7 cellular contexts compared by ENCODE assay signal in the genomic region with DNA sequence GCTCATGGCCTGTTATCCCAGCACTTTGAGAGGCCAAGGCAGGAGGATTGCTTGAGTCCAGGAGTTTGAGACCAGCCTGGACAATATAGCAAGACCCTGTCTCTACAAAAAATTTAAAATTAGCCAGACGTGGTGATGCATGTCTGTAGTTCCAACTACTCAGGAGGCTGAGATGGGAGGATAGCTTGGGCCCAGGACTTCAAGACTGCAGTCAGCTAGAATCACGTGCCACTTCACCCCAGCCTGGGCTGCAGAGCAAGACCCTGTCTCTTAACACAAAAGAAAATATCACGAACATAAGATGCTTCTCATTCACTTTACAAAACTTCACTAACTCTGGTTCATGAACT. TPM values are rescaled to one million over a fixed set of nuclear protein-coding genes. Genes with fewer than 3 reads are reported as not detected.
A peak's percentile ranks its signal among the peaks of the same experiment; 100 is the strongest.
DNase-seq lines count a peak whose midpoint lies in the region; ATAC-seq, FAIRE-seq and TF ChIP-seq lines count a peak whose summit lies in the region.
"Not testable (repeated sequence)": the region's sequence is repeated elsewhere in the genome, so short reads cannot be mapped to it uniquely, and the experiment has no call there.

No MANE protein-coding gene starts in this region.

- CTCF ChIA-PET in K562 (lab: Yijun Ruan, JAX; ENCODE audit: low intra/inter-chr PET ratio), result not testable (repeated sequence)

- not testable (repeated sequence) for H3K27me3 ChIP-seq in K562 (ENCODE audit: control insufficient read depth in 2 of 2, insufficient read depth in 2 of 2, low read length in 2 of 2); heart right ventricle

- not testable (repeated sequence) for TF ChIP-seq POLR2A in K562 (conservative IDR thresholded peaks at IDR 0.05)

- peaks cover 17% of the 10 kb centered on the region for H3K36me3 ChIP-seq in K562 (ENCODE audit: control insufficient read depth, insufficient read depth, low read length)
- H3K36me3 ChIP-seq in heart right ventricle, result peaks cover 0 to 14% (median 5%) of the 10 kb centered on the region in 9 donors

- peaks cover 15% of the 10 kb centered on the region for H3K27me3 Mint-ChIP-seq in HFFc6 (ENCODE audit: insufficient read depth)
- not testable (repeated sequence) for H3K27me3 Mint-ChIP-seq in T-helper 1 cell treated with Interleukin-12 subunit alpha and Interleukin-12 subunit beta and Interleukin-4 antibody, amounts not matched to agents 30 μg/mL and 1 μg/mL, for 36 hours (ENCODE audit: low read depth); activated T-cell treated with anti-CD3 and anti-CD28 coated beads, Interleukin-2, amount 50 U/mL, for 4 hours (ENCODE audit: low read depth); natural killer cell (ENCODE audit: low read depth in 2 of 2); stimulated activated naive CD8-positive, alpha-beta T cell treated with anti-CD3 and anti-CD28 coated beads, Interleukin-15, Interleukin-2, amounts not matched to agents 100 ng/mL and 50 ng/mL, for 24 hours

- H4K20me1 ChIP-seq in K562 (replicated peaks; ENCODE audit: control insufficient read depth, insufficient read depth, low read length), result peaks cover 13% of the 10 kb centered on the region; the same call in 1 of the 2 replicates

- 51% methylated on average over 3 of the region's 3 CpGs for WGBS in K562 (ENCODE audit: insufficient coverage, low coverage, missing lambda C conversion rate)
- 95 to 99% methylated on average over 3 of the region's 3 CpGs for WGBS in heart right ventricle, 2 donors

- not testable (repeated sequence) for H3K9me1 ChIP-seq in K562 (ENCODE audit: control insufficient read depth, insufficient read depth, low read length)

- H3K4me1 ChIP-seq in K562 (replicated peaks in 1 of 2; ENCODE audit: control insufficient read depth in 2 of 2, insufficient read depth in 2 of 2, low read length in 2 of 2) (peaks cover 4 to 16% of the 10 kb centered on the region in 2 experiments; a peak in 3 of 5 replicates), heart right ventricle (peaks cover under 1 to 36% (median 24%) of the 10 kb centered on the region in 9 donors)

- H3K36me3 Mint-ChIP-seq in HFFc6 (ENCODE audit: low read depth), result peaks cover 27% of the 10 kb centered on the region
- H3K36me3 Mint-ChIP-seq in T-helper 1 cell treated with Interleukin-12 subunit alpha and Interleukin-12 subunit beta and Interleukin-4 antibody, amounts not matched to agents 30 μg/mL and 1 μg/mL, for 36 hours (ENCODE audit: low read depth), result peaks cover 22% of the 10 kb centered on the region
- H3K36me3 Mint-ChIP-seq in activated T-cell treated with anti-CD3 and anti-CD28 coated beads, Interleukin-2, amount 50 U/mL, for 4 hours (ENCODE audit: insufficient read depth), result peaks cover 15% of the 10 kb centered on the region
- peaks cover 17% of the 10 kb centered on the region for H3K36me3 Mint-ChIP-seq in natural killer cell
- peaks cover 22% of the 10 kb centered on the region for H3K36me3 Mint-ChIP-seq in stimulated activated naive CD8-positive, alpha-beta T cell treated with anti-CD3 and anti-CD28 coated beads, Interleukin-15, Interleukin-2, amounts not matched to agents 100 ng/mL and 50 ng/mL, for 24 hours (ENCODE audit: low read depth)

- not testable (repeated sequence) for BruUV-seq in K562 (replicated peaks; lab: Mats Ljungman, UMichigan)

- not testable (repeated sequence) for DNase-seq in HFFc6; activated T-cell treated with anti-CD3 and anti-CD28 coated beads, Interleukin-2, amount 50 U/mL, for 4 hours; heart right ventricle; natural killer cell
- peak in 1 of 4 experiments; percentile 20 for DNase-seq in K562 (ENCODE audit: extremely low read depth in 1 of 4, low spot score in 3 of 4)

- in situ Hi-C loops in K562 (cut with MboI), result not testable (repeated sequence)

- not testable (repeated sequence) for ATAC-seq in activated T-cell treated with anti-CD3 and anti-CD28 coated beads, Interleukin-2, amount 50 U/mL, for 4 hours; K562; heart right ventricle; natural killer cell

- not testable (repeated sequence) for FAIRE-seq in K562 (lab: Jason Lieb, UNC)

- H3K4me3 ChIP-seq in K562, result not testable (repeated sequence)
- peak overlapping the region in 2 of 10 donors; percentile 83 to 89 for H3K4me3 ChIP-seq in heart right ventricle

- not testable (repeated sequence) for H3K9me3 ChIP-seq in K562 (replicated peaks; ENCODE audit: control insufficient read depth, insufficient read depth, low read depth, low read length); heart right ventricle

- TF ChIP-seq RAD21 in K562 (CRISPR knock-in tag; conservative IDR thresholded peaks at IDR 0.05 in 1 of 2, IDR thresholded peaks at IDR 0.05 in 1 of 2), result not testable (repeated sequence)

- intact Hi-C loops in K562 (cut with micrococcal nuclease), result loop anchor here (5.0 kb wide), 1 partner anchor 158 kb away; no protein-coding TSS in a partner anchor
- intact Hi-C loops in heart right ventricle (cut with DNase I), result loop anchor here in 3 of 10 donors (5.0 kb wide), 3 partner anchors 33 to 138 kb away; no protein-coding TSS in a partner anchor
- intact Hi-C loops in natural killer cell (cut with micrococcal nuclease), result loop anchor here (5.0 kb wide), 4 partner anchors 37 to 208 kb away; partner anchors contain the start of genes ERGIC3 and SCAND1

- TF ChIP-seq CTCF in HFFc6 (IDR thresholded peaks at IDR 0.05); K562 (IDR thresholded peaks at IDR 0.05 in 2 of 3, conservative IDR thresholded peaks at IDR 0.05 in 1 of 3; ENCODE audit: insufficient read depth in 2 of 3, low read depth in 1 of 3, low read length in 3 of 3); heart right ventricle (IDR thresholded peaks at IDR 0.05); natural killer cell (IDR thresholded peaks at IDR 0.05): not testable (repeated sequence)

- H3K4me2 ChIP-seq in K562 (ENCODE audit: insufficient read depth, low read length), result peak overlapping the region; percentile 91; the same call in 1 of the 2 replicates

- H2AFZ ChIP-seq in K562 (ENCODE audit: low read depth, low read length), result peak overlapping the region; percentile 95

- POLR2A ChIA-PET in K562 (lab: Yijun Ruan, JAX), result interaction anchor here (0.7 to 6.4 kb wide), 21 partner anchors 10 to 290 kb away, joined by 3 to 55 read pairs (median 5); partner anchors contain the start of genes PHF20 and SCAND1

- TF ChIP-seq EP300 in K562 (IDR thresholded peaks at IDR 0.05; ENCODE audit: low read length), result not testable (repeated sequence)

- peak overlapping the region; percentile 99; the same call in 1 of the 2 replicates for H3K27ac Mint-ChIP-seq in HFFc6
- H3K27ac Mint-ChIP-seq in T-helper 1 cell treated with Interleukin-12 subunit alpha and Interleukin-12 subunit beta and Interleukin-4 antibody, amounts not matched to agents 30 μg/mL and 1 μg/mL, for 36 hours, result peak overlapping the region; percentile 100
- H3K27ac Mint-ChIP-seq in natural killer cell, result peak overlapping the region; percentile 98 to 99
- peak overlapping the region; percentile 99 for H3K27ac Mint-ChIP-seq in stimulated activated naive CD8-positive, alpha-beta T cell treated with anti-CD3 and anti-CD28 coated beads, Interleukin-15, Interleukin-2, amounts not matched to agents 100 ng/mL and 50 ng/mL, for 24 hours

- H3K79me2 ChIP-seq in K562 (ENCODE audit: control insufficient read depth, insufficient read depth, low read length), result peaks cover 43% of the 10 kb centered on the region

- peaks cover 37% of the 10 kb centered on the region for H3K4me1 Mint-ChIP-seq in HFFc6 (ENCODE audit: low read depth)
- peaks cover 21% of the 10 kb centered on the region for H3K4me1 Mint-ChIP-seq in T-helper 1 cell treated with Interleukin-12 subunit alpha and Interleukin-12 subunit beta and Interleukin-4 antibody, amounts not matched to agents 30 μg/mL and 1 μg/mL, for 36 hours (ENCODE audit: low read depth)
- H3K4me1 Mint-ChIP-seq in activated T-cell treated with anti-CD3 and anti-CD28 coated beads, Interleukin-2, amount 50 U/mL, for 4 hours (ENCODE audit: low read depth), result peaks cover 24% of the 10 kb centered on the region
- peaks cover 42 to 46% of the 10 kb centered on the region in 2 donors for H3K4me1 Mint-ChIP-seq in natural killer cell
- H3K4me1 Mint-ChIP-seq in stimulated activated naive CD8-positive, alpha-beta T cell treated with anti-CD3 and anti-CD28 coated beads, Interleukin-15, Interleukin-2, amounts not matched to agents 100 ng/mL and 50 ng/mL, for 24 hours (ENCODE audit: low read depth), result peaks cover 35% of the 10 kb centered on the region

- H3K9me3 Mint-ChIP-seq in HFFc6; T-helper 1 cell treated with Interleukin-12 subunit alpha and Interleukin-12 subunit beta and Interleukin-4 antibody, amounts not matched to agents 30 μg/mL and 1 μg/mL, for 36 hours; activated T-cell treated with anti-CD3 and anti-CD28 coated beads, Interleukin-2, amount 50 U/mL, for 4 hours; natural killer cell; stimulated activated naive CD8-positive, alpha-beta T cell treated with anti-CD3 and anti-CD28 coated beads, Interleukin-15, Interleukin-2, amounts not matched to agents 100 ng/mL and 50 ng/mL, for 24 hours: not testable (repeated sequence)

- H3K4me3 Mint-ChIP-seq in HFFc6, result not testable (repeated sequence)
- peak overlapping the region; percentile 98 for H3K4me3 Mint-ChIP-seq in T-helper 1 cell treated with Interleukin-12 subunit alpha and Interleukin-12 subunit beta and Interleukin-4 antibody, amounts not matched to agents 30 μg/mL and 1 μg/mL, for 36 hours
- peak overlapping the region; percentile 94 for H3K4me3 Mint-ChIP-seq in activated T-cell treated with anti-CD3 and anti-CD28 coated beads, Interleukin-2, amount 50 U/mL, for 4 hours
- peak overlapping the region; percentile 42 for H3K4me3 Mint-ChIP-seq in natural killer cell
- H3K4me3 Mint-ChIP-seq in stimulated activated naive CD8-positive, alpha-beta T cell treated with anti-CD3 and anti-CD28 coated beads, Interleukin-15, Interleukin-2, amounts not matched to agents 100 ng/mL and 50 ng/mL, for 24 hours, result peak overlapping the region; percentile 98

- H3K9ac ChIP-seq in K562 (ENCODE audit: insufficient read depth in 1 of 2, low read depth in 2 of 2, low read length in 2 of 2), result peak overlapping the region in 1 of 2 experiments; percentile 99; a peak in 2 of 4 replicates

- H3K27ac ChIP-seq in K562 (ENCODE audit: extremely low read depth, low read depth, low read length) (peak overlapping the region; percentile 99; the same call in 2 of the 3 replicates), heart right ventricle (peak overlapping the region in 7 of 10 donors; percentile 97 to 100 (median 99))

RNA-seq across cellular contexts. Expression of gene RBM39, which starts 2.4 kb away (rescaled TPM):
- total RNA-seq in HFFc6 (2021; fragmentation: NEBNext Ultra II Directional; extraction: Animal tissue kit (Norgen Biotek cat#: 25700)), result 100 to 1,000 TPM; 162 to 198 (median 185) TPM
- 100 to 1,000 TPM; 336 to 375 (median 337) TPM for total RNA-seq in activated T-cell treated with anti-CD3 and anti-CD28 coated beads, Interleukin-2, amount 50 U/mL, for 4 hours
- 377 and 1,084 TPM in 2 replicates for total RNA-seq in K562 (2011; cell fraction: chromatin; rRNA removed; ENCODE audit: low replicate concordance)
- total RNA-seq in K562 (2011; cell fraction: nucleolus; rRNA removed), result 154 and 218 TPM in 2 replicates
- total RNA-seq in K562 (2011; cell fraction: nucleoplasm; rRNA removed), result 345 and 673 TPM in 2 replicates
- total RNA-seq in K562 (2014; rRNA removed) (241 and 314 TPM in 2 replicates), K562 (2014; rRNA removed; fragmentation: Illumina TruSeq; extraction: Trizol) (305 and 330 TPM in 2 replicates), K562 (2015; rRNA removed; fragmentation: Illumina TruSeq; extraction: Trizol) (297 and 319 TPM in 2 replicates), K562 (2021) (241 and 250 TPM in 2 replicates), heart right ventricle (100 to 1,000 TPM; 110 to 170 (median 124) TPM), natural killer cell (1,000 to 10,000 TPM; 1,431 to 1,555 (median 1,445) TPM)
- polyA plus RNA-seq in K562 (2011; rRNA removed) (187 and 191 TPM in 2 replicates), K562 (2014; fragmentation: Illumina TruSeq; extraction: Trizol) (213 and 218 TPM in 2 replicates), K562 (2014; fragmentation: Nextera tagmentation; extraction: Ambion mirVana) (100 to 1,000 TPM; 143 to 198 TPM), K562 (2014; rRNA removed) (212 and 228 TPM in 2 replicates), heart right ventricle (100 to 1,000 TPM in 1 of 2 donors, 10 to 100 TPM in 1; 98.8 to 412 TPM)
- 33.0 and 80.4 TPM in 2 replicates for polyA plus RNA-seq in K562 (2011; cell fraction: cytosol; rRNA removed)
- polyA plus RNA-seq in K562 (2011; cell fraction: nucleus; rRNA removed), result 662 and 820 TPM in 2 replicates
- polyA plus RNA-seq in K562 (2012), result 185 and 194 TPM in 2 replicates
- polyA minus RNA-seq in K562 (2011; rRNA and poly(A)+ RNA removed), result 178 and 203 TPM in 2 replicates
- polyA minus RNA-seq in K562 (2011; cell fraction: cytosol; rRNA and poly(A)+ RNA removed), result 67.8 and 77.2 TPM in 2 replicates
- polyA minus RNA-seq in K562 (2011; cell fraction: nucleus; rRNA and poly(A)+ RNA removed), result 241 and 336 TPM in 2 replicates

RNA-seq across cellular contexts. Expression of gene PHF20, which starts 27.3 kb away (rescaled TPM):
- total RNA-seq in HFFc6 (2021; fragmentation: NEBNext Ultra II Directional; extraction: Animal tissue kit (Norgen Biotek cat#: 25700)), result 10 to 100 TPM; 31.5 to 40.9 (median 36.2) TPM
- total RNA-seq in activated T-cell treated with anti-CD3 and anti-CD28 coated beads, Interleukin-2, amount 50 U/mL, for 4 hours, result 10 to 100 TPM; 47.7 to 59.4 (median 48.8) TPM
- 82.3 and 150 TPM in 2 replicates for total RNA-seq in K562 (2011; cell fraction: chromatin; rRNA removed; ENCODE audit: low replicate concordance)
- 62.7 and 66.5 TPM in 2 replicates for total RNA-seq in K562 (2011; cell fraction: nucleolus; rRNA removed)
- 101 and 125 TPM in 2 replicates for total RNA-seq in K562 (2011; cell fraction: nucleoplasm; rRNA removed)
- total RNA-seq in K562 (2014; rRNA removed) (54.2 and 60.3 TPM in 2 replicates), K562 (2014; rRNA removed; fragmentation: Illumina TruSeq; extraction: Trizol) (77.2 and 85.9 TPM in 2 replicates), K562 (2015; rRNA removed; fragmentation: Illumina TruSeq; extraction: Trizol) (63.2 and 66.1 TPM in 2 replicates), K562 (2021) (49.9 and 55.1 TPM in 2 replicates), heart right ventricle (10 to 100 TPM; 31.9 to 44.7 (median 37.8) TPM), natural killer cell (100 to 1,000 TPM; 151 to 165 (median 161) TPM)
- polyA plus RNA-seq in K562 (2011; rRNA removed) (35.7 and 49.9 TPM in 2 replicates), K562 (2014; fragmentation: Illumina TruSeq; extraction: Trizol) (70.7 and 75.0 TPM in 2 replicates), K562 (2014; fragmentation: Nextera tagmentation; extraction: Ambion mirVana) (100 to 1,000 TPM; 178 to 196 TPM), K562 (2014; rRNA removed) (83.3 and 86.9 TPM in 2 replicates), heart right ventricle (10 to 100 TPM; 23.4 to 34.1 TPM)
- polyA plus RNA-seq in K562 (2011; cell fraction: cytosol; rRNA removed), result 31.1 and 34.8 TPM in 2 replicates
- polyA plus RNA-seq in K562 (2011; cell fraction: nucleus; rRNA removed), result 30.2 and 32.2 TPM in 2 replicates
- polyA plus RNA-seq in K562 (2012), result 43.2 and 96.3 TPM in 2 replicates
- polyA minus RNA-seq in K562 (2011; rRNA and poly(A)+ RNA removed), result 59.5 and 68.3 TPM in 2 replicates
- polyA minus RNA-seq in K562 (2011; cell fraction: cytosol; rRNA and poly(A)+ RNA removed), result 24.5 and 25.3 TPM in 2 replicates
- 17.8 and 39.2 TPM in 2 replicates for polyA minus RNA-seq in K562 (2011; cell fraction: nucleus; rRNA and poly(A)+ RNA removed)

RNA-seq across cellular contexts. Expression of gene ROMO1, which starts 45.3 kb away (rescaled TPM):
- 100 to 1,000 TPM; 158 to 236 (median 195) TPM for total RNA-seq in HFFc6 (2021; fragmentation: NEBNext Ultra II Directional; extraction: Animal tissue kit (Norgen Biotek cat#: 25700))
- total RNA-seq in activated T-cell treated with anti-CD3 and anti-CD28 coated beads, Interleukin-2, amount 50 U/mL, for 4 hours, result 100 to 1,000 TPM; 160 to 171 (median 171) TPM
- total RNA-seq in K562 (2011; cell fraction: chromatin; rRNA removed; ENCODE audit: low replicate concordance), result 8.1 and 30.8 TPM in 2 replicates
- total RNA-seq in K562 (2011; cell fraction: nucleolus; rRNA removed), result 77.2 and 84.6 TPM in 2 replicates
- total RNA-seq in K562 (2011; cell fraction: nucleoplasm; rRNA removed), result 53.4 and 57.0 TPM in 2 replicates
- total RNA-seq in K562 (2014; rRNA removed) (422 and 571 TPM in 2 replicates), K562 (2014; rRNA removed; fragmentation: Illumina TruSeq; extraction: Trizol) (46.5 and 50.1 TPM in 2 replicates), K562 (2015; rRNA removed; fragmentation: Illumina TruSeq; extraction: Trizol) (137 and 139 TPM in 2 replicates), K562 (2021) (217 and 226 TPM in 2 replicates), heart right ventricle (100 to 1,000 TPM; 128 to 193 (median 156) TPM), natural killer cell (10 to 100 TPM; 38.3 to 49.7 (median 40.5) TPM)
- polyA plus RNA-seq in K562 (2011; rRNA removed) (179 and 193 TPM in 2 replicates), K562 (2014; fragmentation: Illumina TruSeq; extraction: Trizol) (31.8 and 117 TPM in 2 replicates), K562 (2014; fragmentation: Nextera tagmentation; extraction: Ambion mirVana) (100 to 1,000 TPM; 635 to 741 TPM), K562 (2014; rRNA removed) (433 and 559 TPM in 2 replicates), heart right ventricle (100 to 1,000 TPM; 595 to 734 TPM)
- polyA plus RNA-seq in K562 (2011; cell fraction: cytosol; rRNA removed), result 657 and 854 TPM in 2 replicates
- 234 and 309 TPM in 2 replicates for polyA plus RNA-seq in K562 (2011; cell fraction: nucleus; rRNA removed)
- polyA plus RNA-seq in K562 (2012), result 288 and 480 TPM in 2 replicates
- 18.5 and 28.9 TPM in 2 replicates for polyA minus RNA-seq in K562 (2011; rRNA and poly(A)+ RNA removed)
- 43.7 and 68.4 TPM in 2 replicates for polyA minus RNA-seq in K562 (2011; cell fraction: cytosol; rRNA and poly(A)+ RNA removed)
- 21.0 and 24.8 TPM in 2 replicates for polyA minus RNA-seq in K562 (2011; cell fraction: nucleus; rRNA and poly(A)+ RNA removed)

RNA-seq across cellular contexts. Expression of gene NFS1, which starts 45.3 kb away (rescaled TPM):
- 10 to 100 TPM; 28.6 to 40.6 (median 34.6) TPM for total RNA-seq in HFFc6 (2021; fragmentation: NEBNext Ultra II Directional; extraction: Animal tissue kit (Norgen Biotek cat#: 25700))
- 10 to 100 TPM; 29.0 to 39.4 (median 38.4) TPM for total RNA-seq in activated T-cell treated with anti-CD3 and anti-CD28 coated beads, Interleukin-2, amount 50 U/mL, for 4 hours
- 52.4 and 75.5 TPM in 2 replicates for total RNA-seq in K562 (2011; cell fraction: chromatin; rRNA removed; ENCODE audit: low replicate concordance)
- 59.4 and 63.0 TPM in 2 replicates for total RNA-seq in K562 (2011; cell fraction: nucleolus; rRNA removed)
- total RNA-seq in K562 (2011; cell fraction: nucleoplasm; rRNA removed), result 55.7 and 62.0 TPM in 2 replicates
- 45.0 and 59.4 TPM in 2 replicates for total RNA-seq in K562 (2014; rRNA removed)
- total RNA-seq in K562 (2014; rRNA removed; fragmentation: Illumina TruSeq; extraction: Trizol), result 41.0 and 41.8 TPM in 2 replicates
- total RNA-seq in K562 (2015; rRNA removed; fragmentation: Illumina TruSeq; extraction: Trizol), result 34.1 and 34.7 TPM in 2 replicates
- 47.1 and 52.5 TPM in 2 replicates for total RNA-seq in K562 (2021)
- polyA plus RNA-seq in K562 (2011; rRNA removed), result 72.2 and 76.3 TPM in 2 replicates
- 84.5 and 124 TPM in 2 replicates for polyA plus RNA-seq in K562 (2011; cell fraction: cytosol; rRNA removed)
- 63.6 and 64.2 TPM in 2 replicates for polyA plus RNA-seq in K562 (2011; cell fraction: nucleus; rRNA removed)
- polyA plus RNA-seq in K562 (2012), result 27.4 and 33.4 TPM in 2 replicates
- polyA plus RNA-seq in K562 (2014; fragmentation: Illumina TruSeq; extraction: Trizol), result 48.0 and 51.9 TPM in 2 replicates
- 10 to 100 TPM; 11.5 to 13.9 TPM for polyA plus RNA-seq in K562 (2014; fragmentation: Nextera tagmentation; extraction: Ambion mirVana)
- polyA plus RNA-seq in K562 (2014; rRNA removed), result 84.8 and 94.6 TPM in 2 replicates
- 45.8 and 53.4 TPM in 2 replicates for polyA minus RNA-seq in K562 (2011; rRNA and poly(A)+ RNA removed)
- polyA minus RNA-seq in K562 (2011; cell fraction: cytosol; rRNA and poly(A)+ RNA removed), result 19.5 and 21.2 TPM in 2 replicates
- 21.2 and 21.4 TPM in 2 replicates for polyA minus RNA-seq in K562 (2011; cell fraction: nucleus; rRNA and poly(A)+ RNA removed)
- 10 to 100 TPM; 41.8 to 69.0 (median 59.3) TPM for total RNA-seq in heart right ventricle
- 10 to 100 TPM; 29.5 to 49.7 TPM for polyA plus RNA-seq in heart right ventricle
- 10 to 100 TPM; 11.3 to 20.8 (median 16.0) TPM for total RNA-seq in natural killer cell
